ENCODE assay signal across 19 cellular contexts in the genomic region with DNA sequence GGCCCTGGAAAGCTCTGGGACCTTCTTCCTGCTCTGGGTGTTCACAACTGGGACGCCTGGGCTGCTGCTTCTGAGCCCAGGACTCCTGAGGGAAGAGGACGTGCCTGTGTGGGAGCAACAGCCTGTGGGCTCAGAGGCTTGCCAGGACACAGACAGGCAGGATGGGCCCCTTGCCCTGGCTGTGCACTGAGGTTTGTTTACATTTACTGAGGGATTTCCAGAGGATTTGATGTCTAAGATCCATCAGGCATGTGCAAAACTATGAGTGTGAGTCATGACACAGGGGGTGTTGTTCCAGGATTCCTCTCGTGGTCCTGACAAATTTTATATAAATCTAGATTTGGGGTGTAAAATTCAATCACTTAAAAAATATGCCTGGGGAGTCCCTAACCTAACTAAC. TPM values are rescaled to one million over a fixed set of nuclear protein-coding genes. Genes with fewer than 3 reads are reported as not detected.
A peak's percentile ranks its signal among the peaks of the same experiment; 100 is the strongest.
DNase-seq lines count a peak whose midpoint lies in the region; ATAC-seq and TF ChIP-seq lines count a peak whose summit lies in the region.
"Had no signal": no experiment of that assay in that cellular context is flagged by ENCODE, and none has a peak within 500 bp of the region (broad histone marks: within the 10 kb centered on the region; RNA-seq: fewer than 3 reads in every experiment).

No MANE protein-coding gene starts in this region.

- H3K9me3 Mint-ChIP-seq in neural progenitor cell: no peaks in the 10 kb centered on the region
- H3K9me3 Mint-ChIP-seq: activated naive CD4-positive, alpha-beta T cell treated with anti-CD3 and anti-CD28 coated beads, Interleukin-2, amount 50 U/mL, for 24 hours had no signal

- no peak overlapping the region for H2AFZ ChIP-seq in neural progenitor cell (replicated peaks)

- H3K9me3 ChIP-seq in esophagus squamous epithelium (no peaks in the 10 kb centered on the region), mucosa of descending colon (no peaks in the 10 kb centered on the region), neural progenitor cell (ENCODE audit: low read depth) (no peaks in the 10 kb centered on the region)
- H3K9me3 ChIP-seq: ovary, spleen had no signal

- no peak overlapping the region for H3K4me2 ChIP-seq in neural progenitor cell

- H3K27ac Mint-ChIP-seq in neural progenitor cell: no peak overlapping the region

- H3K79me2 ChIP-seq in neural progenitor cell (ENCODE audit: low read depth): no peaks in the 10 kb centered on the region

- H3K4me1 ChIP-seq in esophagus squamous epithelium: peaks cover 15 to 30% (median 15%) of the 10 kb centered on the region in 3 donors
- H3K4me1 ChIP-seq in mucosa of descending colon (ENCODE audit: low read depth): no peaks in the 10 kb centered on the region
- no peaks in the 10 kb centered on the region for H3K4me1 ChIP-seq in neural progenitor cell

- H3K4me3 Mint-ChIP-seq in neural progenitor cell: no peak overlapping the region
- H3K4me3 Mint-ChIP-seq: activated naive CD4-positive, alpha-beta T cell treated with anti-CD3 and anti-CD28 coated beads, Interleukin-2, amount 50 U/mL, for 24 hours had no signal

- H3K4me3 ChIP-seq in AG10803 (ENCODE audit: low read length): no peak overlapping the region
- no peak overlapping the region for H3K4me3 ChIP-seq in esophagus squamous epithelium
- H3K4me3 ChIP-seq in mucosa of descending colon: no peak overlapping the region
- no peak overlapping the region for H3K4me3 ChIP-seq in neural progenitor cell
- H3K4me3 ChIP-seq: ovary, spleen had no signal

- DNase-seq in AG10803 (ENCODE audit: low read depth) (peak; percentile 33), RPMI7951 (ENCODE audit: low read depth) (peak; percentile 80), esophagus squamous epithelium (lab: John Stamatoyannopoulos, UW) (no peak), mucosa of descending colon (no peak), KBM-7 (no peak), DMS 273 treated with DMSO at 0.1 percent for 48 hours (lab: John Stamatoyannopoulos, UW) (no peak), NCI-H510A treated with DMSO at 0.1 percent for 48 hours (lab: John Stamatoyannopoulos, UW) (no peak), neural progenitor cell (ENCODE audit: low spot score) (no peak)
- DNase-seq: activated CD4-positive, CD25-positive, alpha-beta regulatory T cell; activated CD8-positive, alpha-beta memory T cell treated with anti-CD3 and anti-CD28 coated beads, Interleukin-2, amount 50 U/mL, for 4 hours; DMS153; midbrain; NCI-H1048; NCI-H2171 treated with DMSO at 0.1 percent for 48 hours; ovary; spleen had no signal

- ATAC-seq in mucosa of descending colon: peak; percentile 18

- H4K20me1 ChIP-seq in neural progenitor cell (ENCODE audit: low read depth): no peaks in the 10 kb centered on the region

- in situ Hi-C loops in KBM-7 (cut with MboI; ENCODE audit: low pct_unique_long_range_greater_than_20kb, low sequenced_read_pairs): no loop called here

- intact Hi-C loops in esophagus squamous epithelium (cut with DNase I) (no loop called here), mucosa of descending colon (cut with DNase I, micrococcal nuclease) (no loop called here)

- H3K27ac ChIP-seq in esophagus squamous epithelium (peak overlapping the region; percentile 36 to 74 (median 59)), neural progenitor cell (no peak overlapping the region)
- H3K27ac ChIP-seq: ovary, spleen had no signal

- no peak for TF ChIP-seq POLR2A in esophagus squamous epithelium (IDR thresholded peaks at IDR 0.05)

- H3K36me3 Mint-ChIP-seq in neural progenitor cell: no peaks in the 10 kb centered on the region

- H3F3A ChIP-seq in neural progenitor cell (ENCODE audit: low read depth): no peaks in the 10 kb centered on the region

- no peaks in the 10 kb centered on the region for H3K27me3 ChIP-seq in esophagus squamous epithelium
- no peaks in the 10 kb centered on the region for H3K27me3 ChIP-seq in neural progenitor cell
- H3K27me3 ChIP-seq: ovary, spleen had no signal

- no peaks in the 10 kb centered on the region for H3K36me3 ChIP-seq in esophagus squamous epithelium
- H3K36me3 ChIP-seq in mucosa of descending colon (ENCODE audit: low read depth): no peaks in the 10 kb centered on the region
- H3K36me3 ChIP-seq in neural progenitor cell: no peaks in the 10 kb centered on the region
- H3K36me3 ChIP-seq: ovary, spleen had no signal

- H3K27me3 Mint-ChIP-seq in neural progenitor cell (ENCODE audit: insufficient read depth, low read depth): peaks cover 5% of the 10 kb centered on the region
- H3K27me3 Mint-ChIP-seq: activated naive CD4-positive, alpha-beta T cell treated with anti-CD3 and anti-CD28 coated beads, Interleukin-2, amount 50 U/mL, for 24 hours had no signal

- TF ChIP-seq CTCF in AG10803 (conservative IDR thresholded peaks at IDR 0.05; ENCODE audit: low read length) (no peak), esophagus squamous epithelium (IDR thresholded peaks at IDR 0.05) (no peak), mucosa of descending colon (IDR thresholded peaks at IDR 0.05) (no peak), neural progenitor cell (IDR thresholded peaks at IDR 0.05) (no peak)

- 6 to 18% methylated on average over 2 of the region's 3 CpGs for WGBS in esophagus squamous epithelium, 2 donors

- peaks cover 3% of the 10 kb centered on the region for H3K4me1 Mint-ChIP-seq in neural progenitor cell

- H3K9ac ChIP-seq in neural progenitor cell: no peak overlapping the region

RNA-seq across cellular contexts. Expression of a gene that starts 10.6 kb away (rescaled TPM):
- total RNA-seq in RPMI7951 (2014; rRNA removed; shearing (Covaris generic)): not detected in 2 replicates
- total RNA-seq in esophagus squamous epithelium: not detected
- total RNA-seq in mucosa of descending colon: under 1 TPM in 2 of 3 donors, not detected in 1; 0.12 to 0.22 TPM
- not detected in 2 replicates for total RNA-seq in neural progenitor cell (ENCODE audit: low replicate concordance)
- total RNA-seq: subcutaneous adipose tissue had no signal

RNA-seq across cellular contexts. Expression of a gene that starts 46.3 kb away (rescaled TPM):
- not detected in 2 replicates for total RNA-seq in RPMI7951 (2014; rRNA removed; shearing (Covaris generic))
- 10 to 100 TPM in 1 of 4 donors, 1 to 10 TPM in 3; 1.7 to 12.0 (median 4.4) TPM for total RNA-seq in esophagus squamous epithelium
- total RNA-seq in mucosa of descending colon: 1 to 10 TPM; 1.5 to 3.6 (median 1.7) TPM
- total RNA-seq in neural progenitor cell (ENCODE audit: low replicate concordance): not detected in 2 replicates
- total RNA-seq: epithelial cell of proximal tubule had no signal

RNA-seq across cellular contexts. Expression of a gene that starts 55.0 kb away (rescaled TPM):
- total RNA-seq in RPMI7951 (2014; rRNA removed; shearing (Covaris generic)): 26.5 and 38.3 TPM in 2 replicates
- total RNA-seq in esophagus squamous epithelium (10 to 100 TPM in 2 of 4 donors, 1 to 10 TPM in 2; 6.4 to 14.3 (median 12.0) TPM), mucosa of descending colon (10 to 100 TPM; 12.6 to 16.5 (median 16.4) TPM), neural progenitor cell (ENCODE audit: low replicate concordance) (19.0 and 22.5 TPM in 2 replicates)

Comparison
In these comparisons a context has a peak if more than half of its experiments do, and no peak if none do; other contexts are left out.
1. DNase-seq: peak in AG10803 (single experiment) and RPMI7951 (single experiment); none in esophagus squamous epithelium (single experiment), mucosa of descending colon (0 of 3), KBM-7 (single experiment), DMS 273 treated with DMSO at 0.1 percent for 48 hours (single experiment), NCI-H510A treated with DMSO at 0.1 percent for 48 hours (single experiment) and neural progenitor cell (single experiment).